Comparison of ENCODE assay signal across 29 cellular contexts in the genomic region with DNA sequence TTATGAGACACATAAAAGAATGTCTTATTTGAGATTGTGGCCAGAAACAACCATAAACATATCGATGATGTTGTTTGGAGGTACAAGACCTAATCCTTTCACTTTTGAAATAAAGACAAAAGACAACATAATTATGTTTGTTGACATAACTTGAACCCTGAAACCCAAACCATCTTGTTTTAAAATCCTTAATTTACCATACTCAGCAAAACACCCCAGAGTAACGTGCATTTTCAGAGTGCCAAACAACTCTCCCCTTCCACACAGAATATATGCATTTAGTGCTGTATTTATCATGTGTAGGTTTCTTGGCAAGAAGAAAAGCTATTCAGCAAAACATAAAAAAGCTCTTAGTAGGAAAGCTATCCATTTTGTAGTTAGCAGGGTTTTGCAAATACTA. TPM values are rescaled to one million over a fixed set of nuclear protein-coding genes. Genes with fewer than 3 reads are reported as not detected.
"Had no signal": no experiment of that assay in that cellular context is flagged by ENCODE, and none has a peak within 500 bp of the region (broad histone marks: within the 10 kb centered on the region; RNA-seq: fewer than 3 reads in every experiment).

No MANE protein-coding gene starts in this region.

- ATAC-seq: natural killer cell; psoas muscle; sciatic nerve; stimulated activated naive B cell treated with anti-CD40 and anti-IgM and Interleukin-4, amounts not matched to agents 10 μg/mL and 1 μg/mL and 100 μg/mL, for 72 hours; stimulated activated naive CD8-positive, alpha-beta T cell treated with anti-CD3 and anti-CD28 coated beads, Interleukin-15, Interleukin-2, amounts not matched to agents 100 U/mL and 50 U/mL, for 24 hours had no signal

- H3K4me1 ChIP-seq: left ventricle myocardium inferior, neural progenitor cell, parathyroid adenoma, psoas muscle, testis, thyroid gland, upper lobe of left lung, vagina had no signal

- H3K36me3 ChIP-seq: left ventricle myocardium inferior, neural progenitor cell, neutrophil, stomach, thyroid gland, transverse colon, upper lobe of left lung, vagina had no signal

- H3K9me3 Mint-ChIP-seq: natural killer cell; nephron progenitor cell; neural progenitor cell; stimulated activated naive B cell treated with anti-CD40 and anti-IgM and Interleukin-4, amounts not matched to agents 10 μg/mL and 1 μg/mL and 100 μg/mL, for 72 hours had no signal

- DNase-seq: islet precursor cell; left ventricle myocardium inferior; mesendoderm; naive B cell; natural killer cell; nephron progenitor cell; occipital lobe; psoas muscle; stimulated activated CD4-positive, alpha-beta T cell treated with anti-CD3 and anti-CD28 coated beads, Interleukin-12 subunit alpha, Interleukin-12 subunit beta, amount 100 ng/mL, for 4 hours; stimulated activated CD4-positive, alpha-beta T cell treated with anti-CD3 and anti-CD28 coated beads, Interleukin-15, amount 100 ng/mL, for 24 hours; stimulated activated CD4-positive, alpha-beta T cell treated with anti-CD3 and anti-CD28 coated beads, Interleukin-2, amount 100 ng/mL, for 24 hours; stimulated activated CD4-positive, alpha-beta T cell treated with anti-CD3 and anti-CD28 coated beads, Interleukin-4, amount 100 ng/mL, for 1 hour; stimulated activated naive B cell treated with anti-CD40 and anti-IgM and Interleukin-4, amounts not matched to agents 10 μg/mL and 1 μg/mL and 100 μg/mL, for 72 hours; stimulated activated naive CD8-positive, alpha-beta T cell treated with anti-CD3 and anti-CD28 coated beads, Interleukin-15, Interleukin-2, amounts not matched to agents 100 U/mL and 50 U/mL, for 24 hours; stomach; testis; thyroid gland; transverse colon; upper lobe of left lung had no signal

- H3K27ac Mint-ChIP-seq: mesothelial cell of epicardium; naive B cell; natural killer cell; nephron progenitor cell; neural progenitor cell; stimulated activated naive B cell treated with anti-CD40 and anti-IgM and Interleukin-4, amounts not matched to agents 10 μg/mL and 1 μg/mL and 100 μg/mL, for 72 hours had no signal

- H3K9ac ChIP-seq: neural progenitor cell, parathyroid adenoma had no signal

- H3K36me3 Mint-ChIP-seq: mesothelial cell of epicardium; naive B cell; natural killer cell; neural progenitor cell; stimulated activated naive B cell treated with anti-CD40 and anti-IgM and Interleukin-4, amounts not matched to agents 10 μg/mL and 1 μg/mL and 100 μg/mL, for 72 hours had no signal

- H3K9me3 ChIP-seq: left ventricle myocardium inferior, neutrophil, psoas muscle, stomach, testis, thyroid gland, transverse colon, upper lobe of left lung, vagina had no signal

- H3K79me2 ChIP-seq: parathyroid adenoma had no signal

- H3K4me2 ChIP-seq: neural progenitor cell had no signal

- H3K27me3 ChIP-seq: testis had no signal

- H2AFZ ChIP-seq: neural progenitor cell, parathyroid adenoma had no signal

- H3K27ac ChIP-seq: left ventricle myocardium inferior, neural progenitor cell, neutrophil, parathyroid adenoma, psoas muscle, skin epidermis, testis, thyroid gland, transverse colon, upper lobe of left lung, vagina had no signal

- H3K4me3 ChIP-seq: left ventricle myocardium inferior, lung, neural progenitor cell, psoas muscle, skin epidermis, stomach, testis, thyroid gland, transverse colon, upper lobe of left lung, vagina had no signal

RNA-seq across cellular contexts. Expression of a gene that starts 17.5 kb away (rescaled TPM):
- total RNA-seq: left ventricle myocardium inferior, lung, mesothelial cell of epicardium, mononuclear cell, natural killer cell, occipital lobe, posterior vena cava, sciatic nerve, thyroid gland, vagina had no signal
- polyA plus RNA-seq: lung had no signal
